22 cellular contexts compared by ENCODE assay signal in genomic region chr9:83646500-83647239, GRCh38. TPM values are rescaled to one million over a fixed set of nuclear protein-coding genes. Genes with fewer than 3 reads are reported as not detected.
A peak's percentile ranks its signal among the peaks of the same experiment; 100 is the strongest.
DNase-seq lines count a peak whose midpoint lies in the region; ATAC-seq and TF ChIP-seq lines count a peak whose summit lies in the region.
"Had no signal": no experiment of that assay in that cellular context is flagged by ENCODE, and none has a peak within 500 bp of the region (broad histone marks: within the 10 kb centered on the region; RNA-seq: fewer than 3 reads in every experiment).

No MANE protein-coding gene starts in this region.

- no peak overlapping the region for H3K18ac ChIP-seq in neuronal stem cell (ENCODE audit: low read length)

- no peaks in the 10 kb centered on the region for H3K4me1 ChIP-seq in GM23338 (ENCODE audit: insufficient read depth)
- peaks cover 8% of the 10 kb centered on the region for H3K4me1 ChIP-seq in endodermal cell (ENCODE audit: control insufficient read depth, insufficient read depth, low read length)
- H3K4me1 ChIP-seq in neuronal stem cell (ENCODE audit: control insufficient read depth in 2 of 2, insufficient read depth in 1 of 2, low read depth in 1 of 2, low read length in 2 of 2) = no peaks in the 10 kb centered on the region
- H3K4me1 ChIP-seq: Caco-2, HAP-1 had no signal

- H3K27me3 Mint-ChIP-seq in GM23338 (ENCODE audit: insufficient read depth, low read depth, poor library complexity) = peaks cover 8% of the 10 kb centered on the region
- H3K27me3 Mint-ChIP-seq in endodermal cell (ENCODE audit: insufficient read depth) = no peaks in the 10 kb centered on the region
- H3K27me3 Mint-ChIP-seq: CD4-positive, alpha-beta memory T cell had no signal

- no peak overlapping the region for H3K23ac ChIP-seq in neuronal stem cell (ENCODE audit: low read depth, low read length, poor library complexity)

- H2BK120ac ChIP-seq in neuronal stem cell (ENCODE audit: low read depth, low read length) = no peak overlapping the region

- H3K4me3 Mint-ChIP-seq in GM23338 = no peak overlapping the region
- H3K4me3 Mint-ChIP-seq in endodermal cell = no peak overlapping the region
- H3K4me3 Mint-ChIP-seq: CD4-positive, alpha-beta memory T cell had no signal

- H3K79me2 ChIP-seq in GM23338 (replicated peaks; ENCODE audit: insufficient read depth) = no peaks in the 10 kb centered on the region

- H3K36me3 Mint-ChIP-seq in GM23338 (ENCODE audit: low read depth) = peaks cover 24% of the 10 kb centered on the region
- peaks cover 22% of the 10 kb centered on the region for H3K36me3 Mint-ChIP-seq in endodermal cell (ENCODE audit: low read depth)

- TF ChIP-seq CTCF in GM23338 (conservative IDR thresholded peaks at IDR 0.05; ENCODE audit: low read depth in 2 of 2) = no peak
- TF ChIP-seq CTCF in endodermal cell (conservative IDR thresholded peaks at IDR 0.05) = no peak
- TF ChIP-seq CTCF in dorsolateral prefrontal cortex (IDR thresholded peaks at IDR 0.05 in 54 of 56, conservative IDR thresholded peaks at IDR 0.05 in 2 of 56; ENCODE audit: low read depth in 1 of 56, partially characterized antibody in 56 of 56) = no peak

- no peak overlapping the region for H3K4me2 ChIP-seq in GM23338
- no peak overlapping the region for H3K4me2 ChIP-seq in neuronal stem cell (ENCODE audit: insufficient read depth, low read length, poor library complexity, severe bottlenecking)
- H3K4me2 ChIP-seq: KMS-11 had no signal

- H3K27me3 ChIP-seq in GM23338 (ENCODE audit: insufficient read depth) (no peaks in the 10 kb centered on the region), endodermal cell (ENCODE audit: control insufficient read depth, insufficient read depth, low read length, poor library complexity, severe bottlenecking) (no peaks in the 10 kb centered on the region), neuronal stem cell (ENCODE audit: control insufficient read depth in 3 of 3, insufficient read depth in 3 of 3, low read depth in 1 of 3, low read length in 3 of 3) (no peaks in the 10 kb centered on the region), dorsolateral prefrontal cortex (no peaks in the 10 kb centered on the region)
- H3K27me3 ChIP-seq: BLaER1 treated with 17β-estradiol and CSF1 and Interleukin-3, amounts not matched to agents 10 nM and 100 nM had no signal

- DNase-seq in GM23338 (ENCODE audit: low spot score) = no peak
- DNase-seq in endodermal cell = peak; percentile 59
- no peak for DNase-seq in neuronal stem cell (ENCODE audit: low spot score)
- no peak for DNase-seq in dorsolateral prefrontal cortex
- no peak for DNase-seq in SKM-1 (lab: John Stamatoyannopoulos, UW; ENCODE audit: unreplicated experiment)
- DNase-seq in NCI-H82 (lab: John Stamatoyannopoulos, UW) = no peak
- DNase-seq: ACHN; Caco-2; CD4-positive, alpha-beta memory T cell; DMS 273 treated with DMSO at 0.1 percent for 48 hours; IMR-90; NCI-H1105; NCI-H2029 treated with DMSO at 0.1 percent for 48 hours; NCI-H226; NCI-H510A treated with DMSO at 0.1 percent for 48 hours; NCI-H748 treated with DMSO at 0.1 percent for 48 hours; SHP77 had no signal

- H3K4me1 Mint-ChIP-seq in GM23338 (peaks cover 7% of the 10 kb centered on the region; the same call in 2 of the 3 replicates), endodermal cell (peaks cover 11% of the 10 kb centered on the region)

- H3K9me2 ChIP-seq in GM23338 (ENCODE audit: insufficient read depth) = no peaks in the 10 kb centered on the region

- H3K27ac Mint-ChIP-seq in GM23338 (peak overlapping the region; percentile 81; the same call in 1 of the 2 replicates), endodermal cell (peak overlapping the region; percentile 17)

- H3K9ac ChIP-seq in endodermal cell (ENCODE audit: extremely low read depth, low read length, poor library complexity, severe bottlenecking) (no peak overlapping the region), neuronal stem cell (ENCODE audit: low read depth, low read length, poor library complexity) (no peak overlapping the region)
- H3K9ac ChIP-seq: BLaER1 treated with 17β-estradiol and CSF1 and Interleukin-3, amounts not matched to agents 10 nM and 100 nM; KMS-11 had no signal

- no peak overlapping the region for H2BK15ac ChIP-seq in neuronal stem cell (ENCODE audit: low read length)

- H3K9me3 ChIP-seq in endodermal cell (ENCODE audit: control insufficient read depth, low read length) (peaks cover 4% of the 10 kb centered on the region), neuronal stem cell (replicated peaks in 1 of 2; ENCODE audit: control insufficient read depth in 2 of 2, insufficient read depth in 1 of 2, low read depth in 1 of 2, low read length in 2 of 2) (peaks cover 2% of the 10 kb centered on the region in 2 donors)
- H3K9me3 ChIP-seq: Caco-2, HAP-1 had no signal

- no peaks in the 10 kb centered on the region for H4K20me1 ChIP-seq in GM23338 (replicated peaks; ENCODE audit: insufficient read depth)

- H3K4ac ChIP-seq in neuronal stem cell (ENCODE audit: low read length) = no peak overlapping the region

- H3K36me3 ChIP-seq in GM23338 (ENCODE audit: insufficient read depth) = peaks cover 2% of the 10 kb centered on the region; the same call in 1 of the 2 replicates
- H3K36me3 ChIP-seq in endodermal cell (ENCODE audit: control insufficient read depth, insufficient read depth, low read length) = peaks cover 32% of the 10 kb centered on the region
- peaks cover 2 to 47% of the 10 kb centered on the region in 2 donors for H3K36me3 ChIP-seq in neuronal stem cell (replicated peaks in 1 of 2; ENCODE audit: control insufficient read depth in 2 of 2, insufficient read depth in 2 of 2, low read length in 2 of 2)

- H4K91ac ChIP-seq in neuronal stem cell (ENCODE audit: low read depth, low read length, poor library complexity) = no peak overlapping the region

- 0 out of 2 replicates have a peak, but pooled peaks cover 6% of the 10 kb centered on the region for H3F3A ChIP-seq in GM23338 (replicated peaks; ENCODE audit: low read depth)

- H3K9me3 Mint-ChIP-seq in GM23338 (peaks cover 1% of the 10 kb centered on the region; the same call in 2 of the 3 replicates), endodermal cell (no peaks in the 10 kb centered on the region)
- H3K9me3 Mint-ChIP-seq: CD4-positive, alpha-beta memory T cell had no signal

- intact Hi-C loops in dorsolateral prefrontal cortex (cut with DNase I) = no loop called here

- 88 to 90% methylated on average over 5 to 8 of the region's 8 CpGs for WGBS in endodermal cell (ENCODE audit: insufficient coverage in 1 of 2, insufficient read length in 1 of 2), 2 experiments
- no CpG with 5 or more reads among the region's 8 CpGs for WGBS in neuronal stem cell (ENCODE audit: extremely low coverage in 2 of 2, insufficient read length in 2 of 2, insufficient replicate concordance in 1 of 2), 2 donors

- H2AFZ ChIP-seq in GM23338 = no peak overlapping the region
- H2AFZ ChIP-seq in neuronal stem cell (ENCODE audit: low read length) = no peak overlapping the region

- no peak overlapping the region for H2BK5ac ChIP-seq in neuronal stem cell (ENCODE audit: low read length)

- ATAC-seq in GM23338 = no peak
- no peak for ATAC-seq in GM21360 (IDR thresholded peaks at IDR 0.05; ENCODE audit: unreplicated experiment)

- H3K4me3 ChIP-seq in GM23338 (no peak overlapping the region), endodermal cell (ENCODE audit: low read length) (no peak overlapping the region), neuronal stem cell (ENCODE audit: low read length in 2 of 2) (peak overlapping the region in 1 of 2 donors; percentile 59), dorsolateral prefrontal cortex (no peak overlapping the region)
- H3K4me3 ChIP-seq: BLaER1 treated with 17β-estradiol and CSF1 and Interleukin-3, amounts not matched to agents 10 nM and 100 nM; HAP-1 had no signal

- H2AK5ac ChIP-seq in neuronal stem cell (ENCODE audit: low read depth, low read length) = no peak overlapping the region

- H3K14ac ChIP-seq in neuronal stem cell (ENCODE audit: low read length) = peak overlapping the region; percentile 60

- no peak overlapping the region for H4K8ac ChIP-seq in neuronal stem cell (ENCODE audit: low read depth, low read length)

- no peak overlapping the region for H2BK12ac ChIP-seq in neuronal stem cell (ENCODE audit: low read length)

- H3K27ac ChIP-seq in GM23338 (ENCODE audit: low read depth) (no peak overlapping the region), endodermal cell (ENCODE audit: low read depth, low read length) (no peak overlapping the region), neuronal stem cell (replicated peaks; ENCODE audit: low read length) (no peak overlapping the region), dorsolateral prefrontal cortex (peak overlapping the region in 1 of 59 donors; percentile 9)
- H3K27ac ChIP-seq: KMS-11 had no signal

- H3K79me1 ChIP-seq in neuronal stem cell (ENCODE audit: low read depth, low read length) = no peaks in the 10 kb centered on the region

TF ChIP-seq in GM23338, 12 proteins besides CTCF, POLR2A, EP300 and RAD21 (continues in another document):
- TF ChIP-seq, protein P1, sequence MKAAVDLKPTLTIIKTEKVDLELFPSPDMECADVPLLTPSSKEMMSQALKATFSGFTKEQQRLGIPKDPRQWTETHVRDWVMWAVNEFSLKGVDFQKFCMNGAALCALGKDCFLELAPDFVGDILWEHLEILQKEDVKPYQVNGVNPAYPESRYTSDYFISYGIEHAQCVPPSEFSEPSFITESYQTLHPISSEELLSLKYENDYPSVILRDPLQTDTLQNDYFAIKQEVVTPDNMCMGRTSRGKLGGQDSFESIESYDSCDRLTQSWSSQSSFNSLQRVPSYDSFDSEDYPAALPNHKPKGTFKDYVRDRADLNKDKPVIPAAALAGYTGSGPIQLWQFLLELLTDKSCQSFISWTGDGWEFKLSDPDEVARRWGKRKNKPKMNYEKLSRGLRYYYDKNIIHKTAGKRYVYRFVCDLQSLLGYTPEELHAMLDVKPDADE (IDR thresholded peaks at IDR 0.05) = no peak

TF ChIP-seq in PFSK-1, 5 proteins besides CTCF, POLR2A, EP300 and RAD21:
- TF ChIP-seq POLR2AphosphoS5 (IDR thresholded peaks at IDR 0.05; ENCODE audit: low read depth, low read length) (0 out of 2 replicates have a peak, but pooled peaks have one; percentile 25), TAF1 (IDR thresholded peaks at IDR 0.05; ENCODE audit: borderline replicate concordance, insufficient read depth, low read length) (no peak)

RNA-seq across cellular contexts. Expression of gene IDNK, which starts 23.7 kb away (rescaled TPM):
- total RNA-seq in GM23338 (2014; rRNA removed; shearing (Covaris generic)) = 0.21 TPM in 1 of 2 replicates, not detected in the other
- 0.94 and 1.7 TPM in 2 replicates for polyA plus RNA-seq in GM23338 (2016; fragmentation: Nextera tagmentation; extraction: Ambion mirVana)
- 9.0 TPM for polyA plus RNA-seq in PFSK-1 (2012; ENCODE audit: insufficient read length, low read depth)
- total RNA-seq in endodermal cell = 1 to 10 TPM; 1.6 TPM
- polyA plus RNA-seq in endodermal cell (2013, experiment 1 of 2) = 1.9 TPM
- 1.5 TPM for polyA plus RNA-seq in endodermal cell (2013, experiment 2 of 2)
- polyA plus RNA-seq in neuronal stem cell (2013, experiment 1 of 2) = 2.8 TPM
- polyA plus RNA-seq in neuronal stem cell (2013, experiment 2 of 2) = 2.6 TPM
- total RNA-seq in dorsolateral prefrontal cortex = 10 to 100 TPM in 74 of 120 experiments, 1 to 10 TPM in 46; 3.8 to 21.4 (median 11.5) TPM
